ENCODE assay signal across 8 cellular contexts in genomic region chr3:160449660-160450598, GRCh38. TPM values are rescaled to one million over a fixed set of nuclear protein-coding genes. Genes with fewer than 3 reads are reported as not detected.
DNase-seq lines count a peak whose midpoint lies in the region; TF ChIP-seq lines count a peak whose summit lies in the region.

A gene with protein sequence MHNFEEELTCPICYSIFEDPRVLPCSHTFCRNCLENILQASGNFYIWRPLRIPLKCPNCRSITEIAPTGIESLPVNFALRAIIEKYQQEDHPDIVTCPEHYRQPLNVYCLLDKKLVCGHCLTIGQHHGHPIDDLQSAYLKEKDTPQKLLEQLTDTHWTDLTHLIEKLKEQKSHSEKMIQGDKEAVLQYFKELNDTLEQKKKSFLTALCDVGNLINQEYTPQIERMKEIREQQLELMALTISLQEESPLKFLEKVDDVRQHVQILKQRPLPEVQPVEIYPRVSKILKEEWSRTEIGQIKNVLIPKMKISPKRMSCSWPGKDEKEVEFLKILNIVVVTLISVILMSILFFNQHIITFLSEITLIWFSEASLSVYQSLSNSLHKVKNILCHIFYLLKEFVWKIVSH (minus strand): TSS chr3:160449786. CDS start chr3:160439183, 10,603 bp downstream.

- intact Hi-C loops in breast epithelium (cut with DNase I; ENCODE audit: low total_unique reads), result no loop called here

- no peaks in the 10 kb centered on the region for H3K27me3 ChIP-seq in H7 (ENCODE audit: control insufficient read depth, insufficient read depth, low read length)
- H3K27me3 ChIP-seq in MG63, result no peaks in the 10 kb centered on the region
- no peaks in the 10 kb centered on the region for H3K27me3 ChIP-seq in breast epithelium
- H3K27me3 ChIP-seq in iPS-20b (ENCODE audit: insufficient read depth, low read length), result no peaks in the 10 kb centered on the region

- peaks cover 2% of the 10 kb centered on the region for H3K36me3 ChIP-seq in H7 (replicated peaks; ENCODE audit: control insufficient read depth, insufficient read depth, low read length)
- no peaks in the 10 kb centered on the region for H3K36me3 ChIP-seq in MG63
- no peaks in the 10 kb centered on the region for H3K36me3 ChIP-seq in breast epithelium
- peaks cover 32% of the 10 kb centered on the region for H3K36me3 ChIP-seq in iPS-20b (ENCODE audit: insufficient read depth, low read depth, low read length)

- H3K9ac ChIP-seq in iPS-20b (ENCODE audit: low read depth, low read length), result peak within 1 kb of the TSS; percentile 90

- TF ChIP-seq CTCF in VCaP (conservative IDR thresholded peaks at IDR 0.05) (0 out of 2 replicates have a peak, but pooled peaks have one; percentile 6), breast epithelium (IDR thresholded peaks at IDR 0.05) (no peak)

- H3K9me3 ChIP-seq in MG63 (no peaks in the 10 kb centered on the region), breast epithelium (no peaks in the 10 kb centered on the region), iPS-20b (ENCODE audit: insufficient read depth, low read depth, low read length) (no peaks in the 10 kb centered on the region; the same call in 1 of the 2 replicates)

- H3K4me3 ChIP-seq in H7 (ENCODE audit: insufficient read depth, low read depth, low read length), result peak within 1 kb of the TSS; percentile 83
- peak within 1 kb of the TSS; percentile 85 for H3K4me3 ChIP-seq in MG63
- H3K4me3 ChIP-seq in breast epithelium, result peak within 1 kb of the TSS; percentile 40 to 80 (median 61)
- peak within 1 kb of the TSS; percentile 91 for H3K4me3 ChIP-seq in iPS-20b (ENCODE audit: low read length)
- peak within 1 kb of the TSS; percentile 44 to 82 (median 61) for H3K4me3 ChIP-seq in skin epidermis

- H3K4me1 ChIP-seq in breast epithelium (no peaks in the 10 kb centered on the region), iPS-20b (ENCODE audit: insufficient read depth, low read length) (peaks cover 10% of the 10 kb centered on the region; the same call in 1 of the 2 replicates)

- DNase-seq in ELR (ENCODE audit: low read depth), result peak; percentile 98
- DNase-seq in H7, result peak; percentile 98
- DNase-seq in MG63, result peak; percentile 92
- DNase-seq in breast epithelium (ENCODE audit: low spot score in 2 of 2), result peak; percentile 83 to 90
- no peak for DNase-seq in NCI-H1694 treated with DMSO at 0.1 percent for 48 hours (lab: John Stamatoyannopoulos, UW)

- H3K27ac ChIP-seq in VCaP (peak within 1 kb of the TSS; percentile 88), breast epithelium (peak within 1 kb of the TSS; percentile 79), iPS-20b (ENCODE audit: low read length) (peak within 1 kb of the TSS; percentile 85), skin epidermis (peak within 1 kb of the TSS; percentile 27 to 90 (median 78))

- no peak for TF ChIP-seq POLR2A in breast epithelium (IDR thresholded peaks at IDR 0.05)

RNA-seq across cellular contexts. Expression of the gene that starts here (rescaled TPM):
- 32.6 and 42.3 TPM in 2 replicates for total RNA-seq in H7 (2014; rRNA removed; shearing (Covaris generic))
- total RNA-seq in MG63 (2014; rRNA removed; shearing (Covaris generic); ENCODE audit: low replicate concordance), result 4.2 and 8.9 TPM in 2 replicates
- total RNA-seq in breast epithelium, result 1 to 10 TPM in 2 of 3 donors, under 1 TPM in 1; 0.64 to 5.0 (median 3.9) TPM
